25 cellular contexts compared by ENCODE assay signal in genomic region chr20:22058746-22059145, GRCh38.
"Had no signal": no experiment of that assay in that cellular context is flagged by ENCODE, and none has a peak within 500 bp of the region (broad histone marks: within the 10 kb centered on the region; RNA-seq: fewer than 3 reads in every experiment).

No MANE protein-coding gene starts in this region.

- H3K4me3 ChIP-seq: coronary artery, esophagus squamous epithelium, gastrocnemius medialis, heart right ventricle, left lung, lower lobe of right lung, mucosa of descending colon had no signal

- H3K9me3 ChIP-seq: esophagus squamous epithelium, gastrocnemius medialis, heart right ventricle, left lung, lower lobe of right lung, mucosa of descending colon had no signal

- H3K36me3 ChIP-seq: esophagus squamous epithelium, gastrocnemius medialis, heart right ventricle, left lung, lower lobe of right lung had no signal

- ATAC-seq: effector memory CD8-positive, alpha-beta T cell; esophagus mucosa; gastrocnemius medialis; heart right ventricle; left cardiac atrium; left lung; left ventricle myocardium superior; lower lobe of right lung; mucosa of descending colon had no signal

- H3K27ac ChIP-seq: coronary artery, epithelial cell of prostate, esophagus squamous epithelium, gastrocnemius medialis, heart right ventricle, left lung, lower lobe of right lung had no signal

- FAIRE-seq: endometrium, islet of Langerhans, keratinocyte had no signal

- H3K27me3 ChIP-seq: esophagus squamous epithelium, gastrocnemius medialis, heart right ventricle, left lung had no signal

- H3K4me1 ChIP-seq: esophagus squamous epithelium, gastrocnemius medialis, heart right ventricle, left lung, lower lobe of right lung had no signal

- DNase-seq: effector CD8-positive, alpha-beta T cell; effector memory CD8-positive, alpha-beta T cell; endodermal cell; erythroblast; esophagus squamous epithelium; foreskin fibroblast; foreskin melanocyte; gastrocnemius medialis; glutamatergic neuron; head of caudate nucleus; heart right ventricle; hippocampal formation; left cardiac atrium; left lung; left ventricle myocardium superior; lower lobe of right lung; mesenchymal stem cell; mucosa of descending colon; naive B cell had no signal
